Comparison of ENCODE assay signal across 26 cellular contexts in genomic region chr4:119149110-119149509, GRCh38. TPM values are rescaled to one million over a fixed set of nuclear protein-coding genes. Genes with fewer than 3 reads are reported as not detected.
DNase-seq lines count a peak whose midpoint lies in the region; ATAC-seq, FAIRE-seq and TF ChIP-seq lines count a peak whose summit lies in the region.
"Had no signal": no experiment of that assay in that cellular context is flagged by ENCODE, and none has a peak within 500 bp of the region (broad histone marks: within the 10 kb centered on the region; RNA-seq: fewer than 3 reads in every experiment).

No MANE protein-coding gene starts in this region.

- no peak overlapping the region for H2BK5ac ChIP-seq in H1 (ENCODE audit: low read depth, low read length)

- no peak overlapping the region for H4K5ac ChIP-seq in H1 (ENCODE audit: insufficient read length, low read depth, low read length)

- no peak overlapping the region for H2BK15ac ChIP-seq in H1 (ENCODE audit: low read length)

- no peak overlapping the region for H3K27ac ChIP-seq in HUES48 (ENCODE audit: low read depth, low read length)
- no peak overlapping the region for H3K27ac ChIP-seq in H1 (ENCODE audit: low read depth, low read length)
- H3K27ac ChIP-seq in right atrium auricular region, result peak overlapping the region; percentile 75 to 79
- peak overlapping the region; percentile 69 for H3K27ac ChIP-seq in psoas muscle
- H3K27ac ChIP-seq in coronary artery, result no peak overlapping the region
- no peak overlapping the region for H3K27ac ChIP-seq in SJCRH30
- H3K27ac ChIP-seq: spleen, upper lobe of right lung had no signal

- H2AFZ ChIP-seq in H1 (ENCODE audit: low read length), result peak overlapping the region; percentile 96

- H3K4me3 ChIP-seq in HUES48 (ENCODE audit: low read depth, low read length) (no peak overlapping the region), H1 (ENCODE audit: extremely low read depth in 1 of 4, insufficient read depth in 2 of 4, low read depth in 3 of 4, low read length in 4 of 4) (no peak overlapping the region), right atrium auricular region (peak overlapping the region; percentile 7 to 26), psoas muscle (no peak overlapping the region), coronary artery (no peak overlapping the region), SJCRH30 (no peak overlapping the region)
- H3K4me3 ChIP-seq: spleen, upper lobe of right lung had no signal

- FAIRE-seq in H1 (lab: Jason Lieb, UNC) (no peak), frontal cortex (lab: Jason Lieb, UNC) (no peak)
- FAIRE-seq: GM12891 had no signal

- H3K9ac ChIP-seq in HUES48 (ENCODE audit: low read depth, low read length) (peak overlapping the region; percentile 48; the same call in 1 of the 2 replicates), H1 (replicated peaks in 1 of 4; ENCODE audit: extremely low read depth in 1 of 4, low read depth in 3 of 4, low read length in 3 of 4) (no peak overlapping the region)

- H3K36me3 ChIP-seq in HUES48 (ENCODE audit: control insufficient read depth, insufficient read depth, low read length), result no peaks in the 10 kb centered on the region
- no peaks in the 10 kb centered on the region for H3K36me3 ChIP-seq in H1 (ENCODE audit: control insufficient read depth in 2 of 4, insufficient read depth in 4 of 4, low read length in 3 of 4)
- peaks cover 27% of the 10 kb centered on the region for H3K36me3 ChIP-seq in right atrium auricular region
- H3K36me3 ChIP-seq in psoas muscle (ENCODE audit: insufficient read depth in 1 of 2, low read depth in 1 of 2), result peaks cover 0 to 4% of the 10 kb centered on the region in 2 donors
- no peaks in the 10 kb centered on the region for H3K36me3 ChIP-seq in SJCRH30
- H3K36me3 ChIP-seq: spleen, upper lobe of right lung had no signal

- TF ChIP-seq RAD21 in H1 (IDR thresholded peaks at IDR 0.05 in 1 of 2, conservative IDR thresholded peaks at IDR 0.05 in 1 of 2; ENCODE audit: low read depth in 2 of 2, low read length in 2 of 2), result no peak

- TF ChIP-seq EP300 in H1 (IDR thresholded peaks at IDR 0.05; ENCODE audit: borderline replicate concordance in 1 of 2, low read depth in 2 of 2, low read length in 2 of 2), result no peak

- H3K79me2 ChIP-seq in H1 (ENCODE audit: control insufficient read depth in 1 of 2, insufficient read depth in 2 of 2, low read length in 2 of 2), result no peaks in the 10 kb centered on the region

- no peak overlapping the region for H3K14ac ChIP-seq in H1 (ENCODE audit: insufficient read length)

- 91% methylated on average over 7 of the region's 7 CpGs; no CpG with 5 or more reads in 1 of the 2 experiments for WGBS in H1 (ENCODE audit: extremely low coverage in 1 of 2, insufficient coverage in 1 of 2, insufficient read length in 1 of 2, insufficient replicate concordance in 2 of 2, low coverage in 1 of 2, low lambda C conversion rate in 2 of 2, missing lambda C conversion rate in 1 of 2), 2 experiments
- WGBS in psoas muscle, 3 donors, result 68 to 75% (median 70%) methylated on average over 7 of the region's 7 CpGs

- H4K91ac ChIP-seq in H1 (replicated peaks; ENCODE audit: insufficient read length, low read length), result no peak overlapping the region

- no peaks in the 10 kb centered on the region for H3K79me1 ChIP-seq in H1 (ENCODE audit: low read depth, low read length)

- CTCF ChIA-PET in H1 (lab: Charles Lee; ENCODE audit: partially characterized antibody), result interaction anchor here (0.9 kb wide), 2 partner anchors 12 to 106 kb away, joined by 3 read pairs; no protein-coding TSS in a partner anchor

- no peak for TF ChIP-seq POLR2A in H1 (IDR thresholded peaks at IDR 0.05; ENCODE audit: control extremely low read depth in 1 of 2, low read depth in 2 of 2, low read length in 2 of 2)

- no peak overlapping the region for H4K8ac ChIP-seq in H1 (ENCODE audit: extremely low read depth, insufficient read depth, low read length)

- H3K4me1 ChIP-seq in HUES48 (ENCODE audit: control insufficient read depth, insufficient read depth, low read length) (0 out of 2 replicates have a peak, but pooled peaks cover 4% of the 10 kb centered on the region), H1 (replicated peaks in 1 of 4; ENCODE audit: control insufficient read depth in 3 of 4, insufficient read depth in 4 of 4, low read length in 3 of 4) (peaks cover 0 to 4% (median 0%) of the 10 kb centered on the region in 4 experiments; a peak in 1 of 7 replicates), right atrium auricular region (peaks cover 0 to 31% of the 10 kb centered on the region in 2 donors), psoas muscle (no peaks in the 10 kb centered on the region), SJCRH30 (no peaks in the 10 kb centered on the region)
- H3K4me1 ChIP-seq: spleen, upper lobe of right lung had no signal

- H3K23me2 ChIP-seq in H1 (ENCODE audit: low read depth, low read length), result no peaks in the 10 kb centered on the region

- POLR2A ChIA-PET in H1 (lab: Charles Lee; ENCODE audit: partially characterized antibody), result interaction anchor here (0.9 kb wide), 1 partner anchor 64 kb away, joined by 3 read pairs; the partner anchor contains the start of gene USP53

- DNase-seq in H1 (ENCODE audit: low read depth in 1 of 2, low spot score in 2 of 2) (no peak), right atrium auricular region (ENCODE audit: low spot score) (no peak), psoas muscle (no peak), coronary artery (ENCODE audit: low spot score) (no peak), frontal cortex (ENCODE audit: low spot score in 2 of 2) (no peak), SJCRH30 (no peak)
- DNase-seq: activated CD4-positive, alpha-beta T cell treated with anti-CD3 and anti-CD28 coated beads, Interleukin-2, amount 50 U/mL, for 48 hours; activated CD4-positive, CD25-positive, alpha-beta regulatory T cell; activated CD8-positive, alpha-beta memory T cell treated with anti-CD3 and anti-CD28 coated beads, Interleukin-2, amount 50 U/mL, for 4 hours; activated naive CD4-positive, alpha-beta T cell treated with anti-CD3 and anti-CD28 coated beads, Interleukin-2, amount 50 U/mL, for 16 hours; amygdala; caudate nucleus; GOT3; naive B cell; NCI-H1092 treated with DMSO at 0.1 percent for 48 hours; NCI-H2029; NCI-H526; retina; spleen; T-helper 1 cell; upper lobe of right lung had no signal

- H3K4me2 ChIP-seq in H1 (ENCODE audit: insufficient read depth in 1 of 2, low read depth in 2 of 2, low read length in 2 of 2), result no peak overlapping the region

- no peaks in the 10 kb centered on the region for H3K27me3 ChIP-seq in HUES48 (ENCODE audit: control insufficient read depth, insufficient read depth, low read length)
- no peaks in the 10 kb centered on the region for H3K27me3 ChIP-seq in H1 (replicated peaks in 1 of 4; ENCODE audit: control insufficient read depth in 3 of 4, extremely low read depth in 1 of 4, insufficient read depth in 3 of 4, low read length in 3 of 4)
- no peaks in the 10 kb centered on the region for H3K27me3 ChIP-seq in right atrium auricular region
- H3K27me3 ChIP-seq in psoas muscle (ENCODE audit: insufficient read depth in 3 of 3, low read length in 2 of 3), result no peaks in the 10 kb centered on the region
- H3K27me3 ChIP-seq in SJCRH30, result no peaks in the 10 kb centered on the region
- H3K27me3 ChIP-seq: spleen, upper lobe of right lung had no signal

- H2BK12ac ChIP-seq in H1 (ENCODE audit: low read depth, low read length), result no peak overlapping the region

- intact Hi-C loops in psoas muscle (cut with DNase I), result loop anchor here (5.0 to 10.0 kb wide), 3 partner anchors 56 to 167 kb away; no protein-coding TSS in a partner anchor

- no peak overlapping the region for H2AK5ac ChIP-seq in H1 (ENCODE audit: low read depth, low read length)

- ATAC-seq in psoas muscle, result peak; percentile 21 to 55 (median 42)
- ATAC-seq in HG03159 (IDR thresholded peaks at IDR 0.05; ENCODE audit: unreplicated experiment), result no peak
- ATAC-seq: upper lobe of right lung had no signal

- H3K23ac ChIP-seq in H1 (ENCODE audit: insufficient read length), result no peak overlapping the region

- H3K9me3 ChIP-seq in HUES48 (ENCODE audit: control insufficient read depth, insufficient read depth, low read length), result no peaks in the 10 kb centered on the region
- no peaks in the 10 kb centered on the region for H3K9me3 ChIP-seq in H1 (ENCODE audit: insufficient read depth in 2 of 2, low read depth in 1 of 2, low read length in 1 of 2)
- no peaks in the 10 kb centered on the region for H3K9me3 ChIP-seq in right atrium auricular region
- no peaks in the 10 kb centered on the region for H3K9me3 ChIP-seq in psoas muscle
- no peaks in the 10 kb centered on the region for H3K9me3 ChIP-seq in SJCRH30 (replicated peaks)
- H3K9me3 ChIP-seq: spleen, upper lobe of right lung had no signal

- no peak overlapping the region for H2BK120ac ChIP-seq in H1 (replicated peaks; ENCODE audit: low read depth, low read length)

- no peak overlapping the region for H3K56ac ChIP-seq in H1 (replicated peaks; ENCODE audit: insufficient read length, low read depth, low read length)

- H4K20me1 ChIP-seq in H1 (replicated peaks in 1 of 2; ENCODE audit: control insufficient read depth in 1 of 2, insufficient read depth in 2 of 2, low read length in 2 of 2), result no peaks in the 10 kb centered on the region

- no peak overlapping the region for H3K4ac ChIP-seq in H1 (replicated peaks; ENCODE audit: insufficient read length, low read depth, low read length)

- no peak overlapping the region for H3K18ac ChIP-seq in H1 (ENCODE audit: extremely low read depth, low read length)

- TF ChIP-seq CTCF in H1 (IDR thresholded peaks at IDR 0.05; ENCODE audit: control extremely low read depth in 1 of 3, insufficient read depth in 1 of 3, low read depth in 1 of 3, low read length in 3 of 3) (no peak), right atrium auricular region (IDR thresholded peaks at IDR 0.05) (no peak), psoas muscle (IDR thresholded peaks at IDR 0.05) (no peak), coronary artery (IDR thresholded peaks at IDR 0.05) (no peak)

- H2BK20ac ChIP-seq in H1 (ENCODE audit: low read length), result no peak overlapping the region

TF ChIP-seq in H1, 55 proteins besides CTCF, POLR2A, EP300 and RAD21:
- TF ChIP-seq SIX5 (IDR thresholded peaks at IDR 0.05; ENCODE audit: low read depth, low read length), result no peak
- TF ChIP-seq JUND (IDR thresholded peaks at IDR 0.05; ENCODE audit: low read length), result no peak
TF ChIP-seq in H1: peak in this region for 0.

RNA-seq across cellular contexts. Expression of gene MYOZ2, which starts 13.5 kb away (rescaled TPM):
- not detected in 2 replicates for total RNA-seq in H1 (2021; fragmentation: NEBNext Ultra II Directional; extraction: Animal tissue kit (Norgen Biotek cat#: 25700))
- polyA plus RNA-seq in H1 (2011; rRNA removed), result not detected in 2 replicates
- polyA plus RNA-seq in H1 (2011; cell fraction: cytosol; rRNA removed), result not detected
- not detected for polyA plus RNA-seq in H1 (2011; cell fraction: nucleus; rRNA removed)
- polyA plus RNA-seq in H1 (2012, experiment 1 of 2), result not detected in 4 replicates
- not detected for polyA plus RNA-seq in H1 (2012, experiment 2 of 2)
- polyA plus RNA-seq in H1 (2013, experiment 1 of 2), result not detected
- polyA plus RNA-seq in H1 (2013, experiment 2 of 2), result not detected
- not detected in 2 replicates for polyA minus RNA-seq in H1 (2011; rRNA and poly(A)+ RNA removed)
- not detected for polyA minus RNA-seq in H1 (2011; cell fraction: cytosol; rRNA and poly(A)+ RNA removed)
- not detected for polyA minus RNA-seq in H1 (2011; cell fraction: nucleus; rRNA and poly(A)+ RNA removed)
- 100 to 1,000 TPM; 678 to 770 TPM for total RNA-seq in right atrium auricular region
- total RNA-seq in psoas muscle, result 100 to 1,000 TPM; 137 to 469 (median 301) TPM
- 100 to 1,000 TPM in 1 of 3 donors, 10 to 100 TPM in 2; 55.1 to 204 (median 61.1) TPM for polyA plus RNA-seq in psoas muscle
- 0.41 TPM for total RNA-seq in frontal cortex
- 1.5 and 1.6 TPM in 2 replicates for total RNA-seq in SJCRH30 (2014; rRNA removed; shearing (Covaris generic))
- total RNA-seq: activated T-helper 1 cell treated with anti-CD3 and anti-CD28 coated beads, Interleukin-12 subunit alpha, Interleukin-12 subunit beta, Interleukin-2, Interleukin-4 antibody, amounts not matched to agents 30 ng/mL and 10 ng/mL and 1 ng/mL, durations not matched to agents 14 hours and 24 hours and 36 hours; osteocyte had no signal

Comparison
In these comparisons a context has a peak if more than half of its experiments do, and no peak if none do; other contexts are left out.
1. H3K27ac ChIP-seq: peak in right atrium auricular region (2 of 2) and psoas muscle (single experiment); none in HUES48 (single experiment), H1 (single experiment), coronary artery (0 of 2) and SJCRH30 (single experiment).
2. H3K4me3 ChIP-seq: peak in right atrium auricular region (2 of 2); none in HUES48 (single experiment), H1 (0 of 4), psoas muscle (single experiment), coronary artery (single experiment) and SJCRH30 (single experiment).
3. RNA of gene MYOZ2, which starts 13.5 kb away (total RNA-seq): 678 to 770 TPM in right atrium auricular region and 137 to 469 TPM in psoas muscle; 1.5 to 1.6 TPM in SJCRH30, 0.41 TPM in frontal cortex (single experiment) and not detected in H1; every median in the first group is over 10 times any median in the second.